8 cellular contexts compared by ENCODE assay signal in the genomic region with DNA sequence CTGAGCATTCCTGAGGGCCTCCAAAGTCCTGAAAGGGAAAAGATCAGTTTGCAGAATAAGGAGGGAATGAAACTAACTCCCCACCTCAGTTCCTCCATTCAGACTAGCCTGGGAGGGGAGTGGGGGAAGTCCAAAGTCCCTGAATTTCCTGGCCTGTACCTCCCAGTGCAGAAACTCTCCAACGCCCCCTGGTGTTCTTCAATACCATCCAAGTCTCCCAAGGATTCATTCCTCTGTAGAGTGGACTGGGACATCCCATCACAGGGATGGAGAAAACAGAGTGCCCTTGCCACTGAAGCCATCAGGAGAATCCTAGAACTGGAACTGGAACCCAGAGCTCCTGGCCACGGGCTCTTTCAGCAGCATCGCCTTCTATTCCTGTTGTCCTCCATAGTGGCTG. TPM values are rescaled to one million over a fixed set of nuclear protein-coding genes. Genes with fewer than 3 reads are reported as not detected.
DNase-seq lines count a peak whose midpoint lies in the region; ATAC-seq and TF ChIP-seq lines count a peak whose summit lies in the region.

No MANE protein-coding gene starts in this region.

- TF ChIP-seq POLR2A in gastrocnemius medialis (IDR thresholded peaks at IDR 0.05) = no peak

- intact Hi-C loops in gastrocnemius medialis (cut with DNase I; ENCODE audit: low total_unique reads) = loop anchor here (2.0 to 10.0 kb wide), 3 partner anchors 47 to 295 kb away; no protein-coding TSS in a partner anchor

- H3K27ac ChIP-seq in SU-DHL-6 (ENCODE audit: low read depth, low read length) = no peak overlapping the region
- no peak overlapping the region for H3K27ac ChIP-seq in gastrocnemius medialis

- no peaks in the 10 kb centered on the region for H4K20me1 ChIP-seq in SU-DHL-6 (ENCODE audit: low read depth, low read length)

- H3K4me3 ChIP-seq in SU-DHL-6 (ENCODE audit: insufficient read depth, low read length, poor library complexity, severe bottlenecking) = no peak overlapping the region
- H3K4me3 ChIP-seq in gastrocnemius medialis = no peak overlapping the region

- H3K9ac ChIP-seq in SU-DHL-6 (ENCODE audit: low read length) = no peak overlapping the region

- no peaks in the 10 kb centered on the region for H3K27me3 ChIP-seq in SU-DHL-6 (ENCODE audit: low read length)
- H3K27me3 ChIP-seq in gastrocnemius medialis = no peaks in the 10 kb centered on the region

- no peaks in the 10 kb centered on the region for H3K79me2 ChIP-seq in SU-DHL-6 (ENCODE audit: insufficient read depth, low read length)

- H3F3A ChIP-seq in SU-DHL-6 (ENCODE audit: insufficient read depth) = no peaks in the 10 kb centered on the region

- POLR2A ChIA-PET in HEK293T (lab: Yijun Ruan, JAX) = no interaction called here

- H3K4me1 ChIP-seq in gastrocnemius medialis = peaks cover 10 to 12% of the 10 kb centered on the region in 2 donors

- no peak overlapping the region for H3K4me2 ChIP-seq in SU-DHL-6 (ENCODE audit: low read depth, low read length, poor library complexity, severe bottlenecking)

- H3K36me3 ChIP-seq in SU-DHL-6 (ENCODE audit: low read length) (no peaks in the 10 kb centered on the region), gastrocnemius medialis (no peaks in the 10 kb centered on the region)

- no peaks in the 10 kb centered on the region for H3K9me2 ChIP-seq in SU-DHL-6 (replicated peaks; ENCODE audit: insufficient read depth, low read length)

- no peak overlapping the region for H2AFZ ChIP-seq in SU-DHL-6 (ENCODE audit: low read depth, low read length, severe bottlenecking)

- CTCF ChIA-PET in HEK293T (lab: Yijun Ruan, JAX) = interaction anchor here (0.6 to 3.1 kb wide), 10 partner anchors 11 to 639 kb away, joined by 3 to 33 read pairs (median 4); no protein-coding TSS in a partner anchor

- ATAC-seq in gastrocnemius medialis (peak; percentile 17 to 28), GM21737 (IDR thresholded peaks at IDR 0.05; ENCODE audit: unreplicated experiment) (no peak), GM18873 (IDR thresholded peaks at IDR 0.05; ENCODE audit: low FRiP score, unreplicated experiment) (no peak)

- peak; percentile 73 for TF ChIP-seq CTCF in SU-DHL-6 (IDR thresholded peaks at IDR 0.05; ENCODE audit: insufficient read depth, low read length, poor library complexity, severe bottlenecking)
- TF ChIP-seq CTCF in gastrocnemius medialis (IDR thresholded peaks at IDR 0.05 in 4 of 5, conservative IDR thresholded peaks at IDR 0.05 in 1 of 5) = peak; percentile 21 to 69 (median 43)

- DNase-seq in CD1c-positive myeloid dendritic cell (ENCODE audit: extremely low spot score) (peak; percentile 54), HEK293T (ENCODE audit: extremely low spot score) (peak; percentile 72), globus pallidus (ENCODE audit: low spot score) (peak; percentile 15), gastrocnemius medialis (no peak), NK-92 (lab: John Stamatoyannopoulos, UW; ENCODE audit: unreplicated experiment) (no peak)

- peaks cover 6% of the 10 kb centered on the region; the same call in 1 of the 2 replicates for H3K9me3 ChIP-seq in SU-DHL-6 (ENCODE audit: insufficient read depth, low read length)
- H3K9me3 ChIP-seq in gastrocnemius medialis = no peaks in the 10 kb centered on the region

- in situ Hi-C loops in gastrocnemius medialis (cut with MboI; ENCODE audit: low sequenced_read_pairs in 4 of 4) = no loop called here

TF ChIP-seq in HEK293T, 16 proteins besides CTCF, POLR2A, EP300 and RAD21:
- TF ChIP-seq, protein P1, sequence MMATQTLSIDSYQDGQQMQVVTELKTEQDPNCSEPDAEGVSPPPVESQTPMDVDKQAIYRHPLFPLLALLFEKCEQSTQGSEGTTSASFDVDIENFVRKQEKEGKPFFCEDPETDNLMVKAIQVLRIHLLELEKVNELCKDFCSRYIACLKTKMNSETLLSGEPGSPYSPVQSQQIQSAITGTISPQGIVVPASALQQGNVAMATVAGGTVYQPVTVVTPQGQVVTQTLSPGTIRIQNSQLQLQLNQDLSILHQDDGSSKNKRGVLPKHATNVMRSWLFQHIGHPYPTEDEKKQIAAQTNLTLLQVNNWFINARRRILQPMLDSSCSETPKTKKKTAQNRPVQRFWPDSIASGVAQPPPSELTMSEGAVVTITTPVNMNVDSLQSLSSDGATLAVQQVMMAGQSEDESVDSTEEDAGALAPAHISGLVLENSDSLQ (IDR thresholded peaks at IDR 0.05) = no peak

RNA-seq across cellular contexts. Expression of a gene that starts 1.6 kb away (rescaled TPM):
- 1 to 10 TPM in 3 of 4 donors, under 1 TPM in 1; 0.19 to 6.9 (median 2.4) TPM for total RNA-seq in gastrocnemius medialis

Comparison
In these comparisons a context has a peak if more than half of its experiments do, and no peak if none do; other contexts are left out.
1. DNase-seq: peak in CD1c-positive myeloid dendritic cell (single experiment), HEK293T (single experiment) and globus pallidus (single experiment); none in gastrocnemius medialis (0 of 2) and NK-92 (single experiment).
2. ATAC-seq: peak in gastrocnemius medialis (2 of 2); none in GM21737 (single experiment) and GM18873 (single experiment).